8 cellular contexts compared by ENCODE assay signal in the genomic region with DNA sequence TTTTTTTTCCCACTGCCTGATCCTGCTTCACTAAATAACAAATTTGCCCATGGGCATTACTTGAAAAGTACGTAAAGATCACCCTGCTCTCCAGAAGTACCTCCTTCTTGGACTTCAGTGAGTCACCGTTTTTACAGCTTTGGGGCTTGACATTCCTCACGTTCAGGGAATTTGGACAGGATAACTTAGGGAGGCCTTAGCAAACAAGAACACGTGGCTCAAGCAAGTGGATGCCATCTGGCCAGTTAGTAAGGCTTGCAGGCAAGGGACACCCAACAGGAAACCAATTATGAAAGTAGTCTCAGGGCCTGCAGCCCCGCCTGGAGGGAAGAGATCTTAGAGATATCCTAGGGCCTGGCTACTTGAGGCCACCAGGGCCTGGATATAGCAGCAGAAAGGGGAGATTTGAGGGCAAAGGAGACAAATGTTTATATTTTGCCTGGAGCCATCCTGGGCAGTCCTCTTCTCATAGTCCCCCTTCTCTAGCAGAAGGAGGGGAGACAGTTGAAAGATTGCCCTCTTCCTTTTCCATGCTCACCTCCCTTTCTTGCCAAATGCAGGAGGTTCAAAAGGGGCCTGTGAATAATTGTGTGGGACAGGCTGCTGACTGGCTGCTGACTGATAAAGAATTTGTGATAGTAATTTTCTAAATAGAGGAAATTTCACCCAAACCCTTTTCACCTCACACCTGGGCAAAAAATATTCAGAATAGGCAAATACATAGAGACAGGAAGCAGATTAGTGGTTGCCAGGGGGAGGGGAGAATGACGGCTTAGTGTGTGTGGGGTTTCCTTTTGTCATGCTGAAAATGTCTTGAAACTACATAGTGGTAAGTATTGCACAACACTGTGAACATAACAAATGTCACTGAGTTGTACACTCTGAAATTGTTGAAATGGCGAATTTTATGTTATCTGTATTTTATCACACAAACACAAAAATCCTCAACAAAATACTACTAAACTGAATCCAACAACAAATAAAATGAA.
DNase-seq lines count a peak whose midpoint lies in the region; ATAC-seq and TF ChIP-seq lines count a peak whose summit lies in the region.

No MANE protein-coding gene starts in this region.

- peak; percentile 9 for DNase-seq in NCI-H510A treated with DMSO at 0.1 percent for 48 hours (lab: John Stamatoyannopoulos, UW)
- DNase-seq in NCI-H510A (lab: John Stamatoyannopoulos, UW) = no peak
- DNase-seq in PC-3 = peak; percentile 96
- peak; percentile 16 to 89 for DNase-seq in dermis microvascular lymphatic vessel endothelial cell (ENCODE audit: low read depth in 2 of 2)
- DNase-seq in prostate gland (ENCODE audit: low spot score) = peak; percentile 20
- DNase-seq in medulla oblongata (ENCODE audit: extremely low spot score) = no peak
- no peak for DNase-seq in NCI-H2081 treated with DMSO at 0.1 percent for 48 hours (lab: John Stamatoyannopoulos, UW)

- TF ChIP-seq CTCF in PC-3 (conservative IDR thresholded peaks at IDR 0.05; ENCODE audit: low read depth, low read length) (peak; percentile 36; the same call in 1 of the 2 replicates), prostate gland (IDR thresholded peaks at IDR 0.05) (no peak)

- H3K9me3 ChIP-seq in PC-3 (ENCODE audit: low read length) (no peaks in the 10 kb centered on the region), prostate gland (no peaks in the 10 kb centered on the region)

- H3K27me3 ChIP-seq in PC-3 (ENCODE audit: low read length) (no peaks in the 10 kb centered on the region), prostate gland (replicated peaks; ENCODE audit: insufficient read depth) (no peaks in the 10 kb centered on the region)

- no peaks in the 10 kb centered on the region for H3K36me3 ChIP-seq in PC-3 (ENCODE audit: low read depth, low read length)
- H3K36me3 ChIP-seq in prostate gland = no peaks in the 10 kb centered on the region

- no peak overlapping the region for H2AFZ ChIP-seq in PC-3 (ENCODE audit: low read length)

- H4K20me1 ChIP-seq in PC-3 (ENCODE audit: low read length) = no peaks in the 10 kb centered on the region

- TF ChIP-seq POLR2A in prostate gland (IDR thresholded peaks at IDR 0.05) = no peak

- no peaks in the 10 kb centered on the region for H3K9me2 ChIP-seq in PC-3 (replicated peaks; ENCODE audit: low read length)

- no TSS peak for BruUV-seq in PC-3 (replicated peaks; lab: Mats Ljungman, UMichigan)

- WGBS in prostate gland = 32% methylated on average over 7 of the region's 7 CpGs

- no peak overlapping the region for H3K4me3 ChIP-seq in PC-3 (ENCODE audit: low read length)
- no peak overlapping the region for H3K4me3 ChIP-seq in prostate gland

- peak overlapping the region; percentile 61 for H3K4me2 ChIP-seq in PC-3 (ENCODE audit: low read length)

- ATAC-seq in HG02642 (IDR thresholded peaks at IDR 0.05; ENCODE audit: poor library complexity, unreplicated experiment) = peak; percentile 51
- ATAC-seq in PC-3 = peak; percentile 96

- H3K79me2 ChIP-seq in PC-3 (ENCODE audit: low read length) = no peaks in the 10 kb centered on the region

- peak overlapping the region; percentile 19; the same call in 1 of the 2 replicates for H3K9ac ChIP-seq in PC-3 (ENCODE audit: low read length)

- H3K4me1 ChIP-seq in PC-3 (ENCODE audit: insufficient read depth, low read length) (peaks cover 17% of the 10 kb centered on the region), prostate gland (replicated peaks) (no peaks in the 10 kb centered on the region)

- H3K27ac ChIP-seq in PC-3 (ENCODE audit: low read length) (peak overlapping the region; percentile 78), prostate gland (no peak overlapping the region)

- H3F3A ChIP-seq in PC-3 (ENCODE audit: low read length, unreplicated experiment) = peaks cover 4% of the 10 kb centered on the region

- POLR2A ChIA-PET in PC-3 (lab: Charles Lee; ENCODE audit: unreplicated experiment) = interaction anchor here (0.6 kb wide), 1 partner anchor 183 kb away, joined by 3 read pairs; no protein-coding TSS in a partner anchor

- CTCF ChIA-PET in PC-3 (lab: Charles Lee) = no interaction called here

- intact Hi-C loops in PC-3 (cut with micrococcal nuclease) (loop anchor here (5.0 kb wide), 1 partner anchor 96 kb away; no protein-coding TSS in a partner anchor), prostate gland (cut with DNase I) (no loop called here)

Comparison
In these comparisons a context has a peak if more than half of its experiments do, and no peak if none do; other contexts are left out.
1. DNase-seq: peak in NCI-H510A treated with DMSO at 0.1 percent for 48 hours (single experiment), PC-3 (single experiment), dermis microvascular lymphatic vessel endothelial cell (2 of 2) and prostate gland (single experiment); none in NCI-H510A (single experiment), medulla oblongata (single experiment) and NCI-H2081 treated with DMSO at 0.1 percent for 48 hours (single experiment).